In genomic region chr19:33794578-33795369, GRCh38 we compare ENCODE assay signal across 8 cellular contexts. TPM values are rescaled to one million over a fixed set of nuclear protein-coding genes. Genes with fewer than 3 reads are reported as not detected.
DNase-seq lines count a peak whose midpoint lies in the region; TF ChIP-seq lines count a peak whose summit lies in the region.

No MANE protein-coding gene starts in this region.

- peak; percentile 87 for DNase-seq in H7
- DNase-seq in activated CD4-positive, alpha-beta memory T cell treated with anti-CD3 and anti-CD28 coated beads for 36 hours: no peak
- DNase-seq in left ventricle myocardium inferior: peak; percentile 40
- DNase-seq in skeletal muscle cell (ENCODE audit: low read depth): no peak
- DNase-seq in GM13976 (ENCODE audit: low spot score): no peak
- DNase-seq in NCI-H2196 (lab: John Stamatoyannopoulos, UW; ENCODE audit: unreplicated experiment): no peak
- DNase-seq in epidermal melanocyte (ENCODE audit: insufficient read length, low spot score): no peak
- DNase-seq in stimulated activated CD4-positive, alpha-beta T cell treated with anti-CD3 and anti-CD28 coated beads, Interleukin-12 subunit alpha, Interleukin-12 subunit beta, amount 100 ng/mL, for 4 hours: no peak

- in situ Hi-C loops in GM13976 (cut with MboI; ENCODE audit: low sequenced_read_pairs, unreplicated experiment): no loop called here

- peak overlapping the region; percentile 87 for H3K4me3 ChIP-seq in H7 (ENCODE audit: insufficient read depth, low read depth, low read length)
- H3K4me3 ChIP-seq in left ventricle myocardium inferior: peak overlapping the region; percentile 88
- peak overlapping the region; percentile 78 for H3K4me3 ChIP-seq in skeletal muscle cell (ENCODE audit: low read depth, low read length)

- peaks cover 2% of the 10 kb centered on the region for H3K4me1 Mint-ChIP-seq in activated CD4-positive, alpha-beta memory T cell treated with anti-CD3 and anti-CD28 coated beads for 36 hours (ENCODE audit: low read depth)

- CTCF ChIA-PET in activated CD4-positive, alpha-beta memory T cell treated with anti-CD3 and anti-CD28 coated beads for 36 hours (lab: Charles Lee): interaction anchor here (0.7 to 5.0 kb wide), 10 partner anchors 10 to 247 kb away, joined by 3 to 68 read pairs (median 4); no protein-coding TSS in a partner anchor

- peak overlapping the region; percentile 98 for H3K27ac ChIP-seq in left ventricle myocardium inferior (replicated peaks)

- H3K27me3 Mint-ChIP-seq in activated CD4-positive, alpha-beta memory T cell treated with anti-CD3 and anti-CD28 coated beads for 36 hours: peaks cover 9% of the 10 kb centered on the region

- peak overlapping the region; percentile 61 for H3K4me3 Mint-ChIP-seq in activated CD4-positive, alpha-beta memory T cell treated with anti-CD3 and anti-CD28 coated beads for 36 hours

- TF ChIP-seq CTCF in left ventricle myocardium inferior (IDR thresholded peaks at IDR 0.05; ENCODE audit: borderline replicate concordance) (no peak), GM13976 (IDR thresholded peaks at IDR 0.05; ENCODE audit: borderline replicate concordance, control extremely low read depth, extremely low read depth, insufficient read depth, missing control alignments) (no peak)

- H3K9me3 ChIP-seq in left ventricle myocardium inferior (replicated peaks): no peaks in the 10 kb centered on the region

- no peaks in the 10 kb centered on the region for H3K27me3 ChIP-seq in H7 (ENCODE audit: control insufficient read depth, insufficient read depth, low read length)
- H3K27me3 ChIP-seq in left ventricle myocardium inferior (ENCODE audit: low read depth): peaks cover 60% of the 10 kb centered on the region

- H3K36me3 ChIP-seq in H7 (replicated peaks; ENCODE audit: control insufficient read depth, insufficient read depth, low read length) (peaks cover 1% of the 10 kb centered on the region; the same call in 1 of the 2 replicates), left ventricle myocardium inferior (no peaks in the 10 kb centered on the region)

- H3K4me1 ChIP-seq in left ventricle myocardium inferior: peaks cover 55% of the 10 kb centered on the region

- no peaks in the 10 kb centered on the region for H3K36me3 Mint-ChIP-seq in activated CD4-positive, alpha-beta memory T cell treated with anti-CD3 and anti-CD28 coated beads for 36 hours

- intact Hi-C loops in activated CD4-positive, alpha-beta memory T cell treated with anti-CD3 and anti-CD28 coated beads for 36 hours (cut with micrococcal nuclease): no loop called here
- intact Hi-C loops in left ventricle myocardium inferior (cut with micrococcal nuclease): no loop called here

- no peak overlapping the region for H3K27ac Mint-ChIP-seq in activated CD4-positive, alpha-beta memory T cell treated with anti-CD3 and anti-CD28 coated beads for 36 hours

- POLR2A ChIA-PET in activated CD4-positive, alpha-beta memory T cell treated with anti-CD3 and anti-CD28 coated beads for 36 hours (lab: Charles Lee): interaction anchor here (0.6 kb wide), 1 partner anchor 17 kb away, joined by 3 read pairs; no protein-coding TSS in a partner anchor

- H3K9me3 Mint-ChIP-seq in activated CD4-positive, alpha-beta memory T cell treated with anti-CD3 and anti-CD28 coated beads for 36 hours: no peaks in the 10 kb centered on the region

RNA-seq across cellular contexts. Expression of gene KCTD15, which starts 1.9 kb away (rescaled TPM):
- total RNA-seq in H7 (2014; rRNA removed; shearing (Covaris generic)): 44.9 and 47.4 TPM in 2 replicates
- total RNA-seq in activated CD4-positive, alpha-beta memory T cell treated with anti-CD3 and anti-CD28 coated beads for 36 hours: 10 to 100 TPM; 10.2 to 11.8 TPM
- total RNA-seq in left ventricle myocardium inferior: 9.9 TPM

Comparison
In these comparisons a context has a peak if more than half of its experiments do, and no peak if none do; other contexts are left out.
1. DNase-seq: peak in H7 (single experiment) and left ventricle myocardium inferior (single experiment); none in activated CD4-positive, alpha-beta memory T cell treated with anti-CD3 and anti-CD28 coated beads for 36 hours (single experiment), skeletal muscle cell (single experiment), GM13976 (single experiment), NCI-H2196 (single experiment), epidermal melanocyte (single experiment) and stimulated activated CD4-positive, alpha-beta T cell treated with anti-CD3 and anti-CD28 coated beads, Interleukin-12 subunit alpha, Interleukin-12 subunit beta, amount 100 ng/mL, for 4 hours (single experiment).
2. Peak in every context shown above with its lines, with median percentiles within 50 percentile points of each other: H3K4me3 ChIP-seq.